In genomic region chr4:137663376-137664054, GRCh38 we compare ENCODE assay signal across 15 cellular contexts.
DNase-seq lines count a peak whose midpoint lies in the region; ATAC-seq, FAIRE-seq and TF ChIP-seq lines count a peak whose summit lies in the region.
"Had no signal": no experiment of that assay in that cellular context is flagged by ENCODE, and none has a peak within 500 bp of the region (broad histone marks: within the 10 kb centered on the region; RNA-seq: fewer than 3 reads in every experiment).

No MANE protein-coding gene starts in this region.

- no peak overlapping the region for H3K4me3 Mint-ChIP-seq in GM23338
- H3K4me3 Mint-ChIP-seq in WTC11, result no peak overlapping the region
- H3K4me3 Mint-ChIP-seq: activated naive CD8-positive, alpha-beta T cell treated with anti-CD3 and anti-CD28 coated beads, Interleukin-2, amount 10 ng/mL, durations not matched to agents 7 days and 5 days had no signal

- no peak for TF ChIP-seq POLR2A in gastrocnemius medialis (IDR thresholded peaks at IDR 0.05)
- no peak for TF ChIP-seq POLR2A in thyroid gland (IDR thresholded peaks at IDR 0.05)

- in situ Hi-C loops in gastrocnemius medialis (cut with MboI; ENCODE audit: low sequenced_read_pairs in 4 of 4), result no loop called here

- H3K9me3 ChIP-seq in pancreas (no peaks in the 10 kb centered on the region), gastrocnemius medialis (no peaks in the 10 kb centered on the region), thyroid gland (no peaks in the 10 kb centered on the region)
- H3K9me3 ChIP-seq: neutrophil had no signal

- DNase-seq in GM23338 (ENCODE audit: low spot score) (no peak), WTC11 (ENCODE audit: low spot score) (no peak), fibroblast of pulmonary artery (ENCODE audit: low read depth) (peak; percentile 57), pancreas (no peak), gastrocnemius medialis (no peak), NCI-H2029 treated with DMSO at 0.1 percent for 48 hours (lab: John Stamatoyannopoulos, UW) (no peak), thyroid gland (no peak)
- DNase-seq: activated CD4-positive, CD25-positive, alpha-beta regulatory T cell; activated naive CD8-positive, alpha-beta T cell treated with anti-CD3 and anti-CD28 coated beads, Interleukin-2, amount 10 ng/mL, durations not matched to agents 7 days and 5 days; DMS 273 treated with DMSO at 0.1 percent for 48 hours; stimulated activated CD4-positive, alpha-beta T cell treated with anti-CD3 and anti-CD28 coated beads, Interleukin-15, amount 100 ng/mL, for 24 hours had no signal

- H4K20me1 ChIP-seq in GM23338 (replicated peaks; ENCODE audit: insufficient read depth), result no peaks in the 10 kb centered on the region

- peak overlapping the region; percentile 16 for H3K4me2 ChIP-seq in GM23338

- TF ChIP-seq CTCF in GM23338 (conservative IDR thresholded peaks at IDR 0.05; ENCODE audit: low read depth in 2 of 2), result no peak
- TF ChIP-seq CTCF in WTC11 (IDR thresholded peaks at IDR 0.05), result no peak
- TF ChIP-seq CTCF in fibroblast of pulmonary artery (IDR thresholded peaks at IDR 0.05; ENCODE audit: low read length, missing control alignments), result no peak
- no peak for TF ChIP-seq CTCF in pancreas (IDR thresholded peaks at IDR 0.05)
- no peak for TF ChIP-seq CTCF in gastrocnemius medialis (IDR thresholded peaks at IDR 0.05 in 4 of 5, conservative IDR thresholded peaks at IDR 0.05 in 1 of 5)
- TF ChIP-seq CTCF in thyroid gland (IDR thresholded peaks at IDR 0.05), result no peak

- POLR2A ChIA-PET in WTC11 (lab: Charles Lee), result no interaction called here

- H3K4me1 Mint-ChIP-seq in GM23338 (peaks cover 24% of the 10 kb centered on the region), WTC11 (peaks cover 39% of the 10 kb centered on the region)
- H3K4me1 Mint-ChIP-seq: activated naive CD8-positive, alpha-beta T cell treated with anti-CD3 and anti-CD28 coated beads, Interleukin-2, amount 10 ng/mL, durations not matched to agents 7 days and 5 days had no signal

- H3K27me3 Mint-ChIP-seq in GM23338 (ENCODE audit: insufficient read depth, low read depth, poor library complexity), result no peaks in the 10 kb centered on the region
- H3K27me3 Mint-ChIP-seq in WTC11 (ENCODE audit: low read depth), result no peaks in the 10 kb centered on the region
- H3K27me3 Mint-ChIP-seq: activated naive CD8-positive, alpha-beta T cell treated with anti-CD3 and anti-CD28 coated beads, Interleukin-2, amount 10 ng/mL, durations not matched to agents 7 days and 5 days had no signal

- H3K36me3 Mint-ChIP-seq in GM23338 (ENCODE audit: low read depth) (peaks cover 12% of the 10 kb centered on the region), WTC11 (peaks cover 13% of the 10 kb centered on the region)
- H3K36me3 Mint-ChIP-seq: activated naive CD8-positive, alpha-beta T cell treated with anti-CD3 and anti-CD28 coated beads, Interleukin-2, amount 10 ng/mL, durations not matched to agents 7 days and 5 days had no signal

- H3K27me3 ChIP-seq in GM23338 (ENCODE audit: insufficient read depth) (no peaks in the 10 kb centered on the region), pancreas (no peaks in the 10 kb centered on the region), gastrocnemius medialis (no peaks in the 10 kb centered on the region), thyroid gland (no peaks in the 10 kb centered on the region)
- H3K27me3 ChIP-seq: neutrophil had no signal

- H3K79me2 ChIP-seq in GM23338 (replicated peaks; ENCODE audit: insufficient read depth), result no peaks in the 10 kb centered on the region

- H3K36me3 ChIP-seq in GM23338 (ENCODE audit: insufficient read depth) (no peaks in the 10 kb centered on the region), pancreas (no peaks in the 10 kb centered on the region), gastrocnemius medialis (no peaks in the 10 kb centered on the region), thyroid gland (no peaks in the 10 kb centered on the region)
- H3K36me3 ChIP-seq: neutrophil had no signal

- H3K9me3 Mint-ChIP-seq in GM23338, result peaks cover 15% of the 10 kb centered on the region
- H3K9me3 Mint-ChIP-seq in WTC11, result peaks cover 13% of the 10 kb centered on the region

- ATAC-seq in GM23338, result no peak
- no peak; the same call in none of the 2 replicates for ATAC-seq in WTC11
- ATAC-seq in pancreas, result no peak
- ATAC-seq in gastrocnemius medialis, result no peak
- no peak for ATAC-seq in GM21526 (IDR thresholded peaks at IDR 0.05; ENCODE audit: low FRiP score, unreplicated experiment)

- intact Hi-C loops in pancreas (cut with DNase I) (no loop called here), gastrocnemius medialis (cut with DNase I; ENCODE audit: low total_unique reads) (no loop called here), thyroid gland (cut with DNase I) (no loop called here)

- H3K27ac ChIP-seq in GM23338 (ENCODE audit: low read depth) (peak overlapping the region; percentile 24; the same call in 1 of the 2 replicates), pancreas (no peak overlapping the region), gastrocnemius medialis (no peak overlapping the region), thyroid gland (no peak overlapping the region)
- H3K27ac ChIP-seq: neutrophil had no signal

- CTCF ChIA-PET in WTC11 (lab: Charles Lee), result no interaction called here

- peak; percentile 23 for FAIRE-seq in pancreas (lab: Jason Lieb, UNC)
- FAIRE-seq: frontal cortex had no signal

- WGBS in pancreas, 2 donors, result 65 to 68% methylated on average over 5 of the region's 5 CpGs
- 83 to 84% methylated on average over 5 of the region's 5 CpGs for WGBS in thyroid gland, 2 donors

- no peak overlapping the region for H3K4me3 ChIP-seq in GM23338
- H3K4me3 ChIP-seq in fibroblast of pulmonary artery (replicated peaks; ENCODE audit: low read depth, low read length), result no peak overlapping the region
- no peak overlapping the region for H3K4me3 ChIP-seq in pancreas
- H3K4me3 ChIP-seq in gastrocnemius medialis, result no peak overlapping the region
- no peak overlapping the region for H3K4me3 ChIP-seq in thyroid gland (replicated peaks in 1 of 3)
- H3K4me3 ChIP-seq: coronary artery had no signal

- H3K9me2 ChIP-seq in GM23338 (ENCODE audit: insufficient read depth), result no peaks in the 10 kb centered on the region; the same call in 1 of the 2 replicates

- no peaks in the 10 kb centered on the region for H3F3A ChIP-seq in GM23338 (replicated peaks; ENCODE audit: low read depth)

- H2AFZ ChIP-seq in GM23338, result peak overlapping the region; percentile 48; the same call in 1 of the 2 replicates

- peak overlapping the region; percentile 31 for H3K27ac Mint-ChIP-seq in GM23338
- H3K27ac Mint-ChIP-seq in WTC11, result peak overlapping the region; percentile 81
- H3K27ac Mint-ChIP-seq: activated naive CD8-positive, alpha-beta T cell treated with anti-CD3 and anti-CD28 coated beads, Interleukin-2, amount 10 ng/mL, durations not matched to agents 7 days and 5 days had no signal

- H3K4me1 ChIP-seq in GM23338 (ENCODE audit: insufficient read depth), result peaks cover 18% of the 10 kb centered on the region
- no peaks in the 10 kb centered on the region for H3K4me1 ChIP-seq in pancreas
- H3K4me1 ChIP-seq in gastrocnemius medialis, result no peaks in the 10 kb centered on the region
- H3K4me1 ChIP-seq in thyroid gland, result no peaks in the 10 kb centered on the region

TF ChIP-seq in WTC11, 78 proteins besides CTCF, POLR2A, EP300 and RAD21:
- TF ChIP-seq NFATC4 (CRISPR knock-in tag; IDR thresholded peaks at IDR 0.05), result no peak
- no peak for TF ChIP-seq ZNF423 (CRISPR knock-in tag; IDR thresholded peaks at IDR 0.05)
- TF ChIP-seq CREM (CRISPR knock-in tag; IDR thresholded peaks at IDR 0.05), result no peak
- TF ChIP-seq ZSCAN18 (CRISPR knock-in tag; IDR thresholded peaks at IDR 0.05), result no peak
- TF ChIP-seq AFF4 (CRISPR knock-in tag; IDR thresholded peaks at IDR 0.05; ENCODE audit: borderline replicate concordance), result no peak
- TF ChIP-seq ZNF317 (CRISPR knock-in tag; IDR thresholded peaks at IDR 0.05; ENCODE audit: borderline replicate concordance, low read depth), result no peak
- TF ChIP-seq OVOL2 (CRISPR knock-in tag; IDR thresholded peaks at IDR 0.05; ENCODE audit: borderline replicate concordance), result no peak
- TF ChIP-seq IRF2 (CRISPR knock-in tag; IDR thresholded peaks at IDR 0.05; ENCODE audit: borderline replicate concordance, low read depth), result no peak
- TF ChIP-seq ZNF396 (CRISPR knock-in tag; IDR thresholded peaks at IDR 0.05; ENCODE audit: borderline replicate concordance), result no peak
